28 cellular contexts compared by ENCODE assay signal in the genomic region with DNA sequence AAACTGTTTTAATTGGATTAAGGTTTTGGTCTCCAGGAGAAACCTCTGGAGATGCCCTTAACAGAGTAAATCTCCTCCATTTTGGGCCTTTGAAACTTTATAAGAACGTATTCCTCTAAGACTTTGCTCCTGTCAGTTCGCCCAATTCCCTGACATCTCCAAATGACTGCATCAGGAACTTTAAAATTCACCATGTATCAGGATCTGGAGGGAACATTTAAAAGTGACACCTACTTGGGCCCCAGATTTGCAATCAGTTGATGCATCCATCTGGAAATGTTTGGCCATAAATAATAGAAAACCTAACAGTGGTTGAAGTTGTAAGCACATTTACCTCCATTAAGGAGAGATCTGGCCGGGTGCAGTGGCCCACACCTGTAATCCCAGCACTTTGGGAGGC.
"Had no signal": no experiment of that assay in that cellular context is flagged by ENCODE, and none has a peak within 500 bp of the region (broad histone marks: within the 10 kb centered on the region; RNA-seq: fewer than 3 reads in every experiment).

No MANE protein-coding gene starts in this region.

- H2AFZ ChIP-seq: neural progenitor cell, parathyroid adenoma had no signal

- H3K4me2 ChIP-seq: neural progenitor cell had no signal

- H3K4me1 ChIP-seq: neural progenitor cell, parathyroid adenoma, psoas muscle, right lobe of liver, sigmoid colon, stomach, thyroid gland, tibial nerve, upper lobe of left lung, vagina had no signal

- H3K36me3 ChIP-seq: neural progenitor cell, ovary, right lobe of liver, sigmoid colon, stomach, thoracic aorta, thyroid gland, tibial nerve, upper lobe of left lung, vagina had no signal

- DNase-seq: natural killer cell; occipital lobe; ovary; posterior cingulate gyrus; psoas muscle; right cardiac atrium; right lobe of liver; sigmoid colon; small intestine; stimulated activated CD4-positive, alpha-beta T cell treated with anti-CD3 and anti-CD28 coated beads, Interleukin-15, amount 100 ng/mL, for 24 hours; stimulated activated CD4-positive, alpha-beta T cell treated with anti-CD3 and anti-CD28 coated beads, Interleukin-2, amount 100 ng/mL, for 24 hours; stimulated activated CD4-positive, alpha-beta T cell treated with anti-CD3 and anti-CD28 coated beads, Interleukin-2, amount 100 ng/mL, for 48 hours; stimulated activated CD4-positive, alpha-beta T cell treated with anti-CD3 and anti-CD28 coated beads, Interleukin-4, amount 100 ng/mL, for 24 hours; stimulated activated naive B cell treated with anti-CD40 and anti-IgM and Interleukin-4, amounts not matched to agents 10 μg/mL and 1 μg/mL and 100 μg/mL, for 72 hours; stimulated activated naive CD4-positive, alpha-beta T cell treated with Interleukin-2 at 50 U/mL for 16 hours; stomach; thyroid gland; trophoblast cell; upper lobe of left lung had no signal

- H3K36me3 Mint-ChIP-seq: natural killer cell; neural progenitor cell; stimulated activated effector memory CD8-positive, alpha-beta T cell treated with anti-CD3 and anti-CD28 coated beads, Interleukin-12 subunit alpha, Interleukin-12 subunit beta, amount 100 ng/mL, for 72 hours; stimulated activated naive B cell treated with anti-CD40 and anti-IgM and Interleukin-4, amounts not matched to agents 10 μg/mL and 1 μg/mL and 100 μg/mL, for 72 hours had no signal

- H3K9me3 Mint-ChIP-seq: natural killer cell; nephron; neural progenitor cell; stimulated activated effector memory CD8-positive, alpha-beta T cell treated with anti-CD3 and anti-CD28 coated beads, Interleukin-12 subunit alpha, Interleukin-12 subunit beta, amount 100 ng/mL, for 72 hours; stimulated activated naive B cell treated with anti-CD40 and anti-IgM and Interleukin-4, amounts not matched to agents 10 μg/mL and 1 μg/mL and 100 μg/mL, for 72 hours; stimulated activated naive CD8-positive, alpha-beta T cell treated with anti-CD3 and anti-CD28 coated beads, Interleukin-15, Interleukin-2, amounts not matched to agents 100 ng/mL and 50 ng/mL, for 24 hours had no signal

- H3K27ac ChIP-seq: neural progenitor cell, ovary, parathyroid adenoma, psoas muscle, right lobe of liver, sigmoid colon, stomach, thoracic aorta, thyroid gland, tibial nerve, upper lobe of left lung, vagina had no signal

- H3K27me3 ChIP-seq: ovary, right lobe of liver, sigmoid colon, thyroid gland, tibial nerve, upper lobe of left lung, vagina had no signal

- H3K9ac ChIP-seq: neural progenitor cell, parathyroid adenoma had no signal

- H3K4me1 Mint-ChIP-seq: natural killer cell; nephron; neural progenitor cell; stimulated activated effector memory CD8-positive, alpha-beta T cell treated with anti-CD3 and anti-CD28 coated beads, Interleukin-12 subunit alpha, Interleukin-12 subunit beta, amount 100 ng/mL, for 72 hours; stimulated activated naive B cell treated with anti-CD40 and anti-IgM and Interleukin-4, amounts not matched to agents 10 μg/mL and 1 μg/mL and 100 μg/mL, for 72 hours had no signal

- H3K9me3 ChIP-seq: ovary, psoas muscle, right lobe of liver, sigmoid colon, stomach, thoracic aorta, thyroid gland, tibial nerve, upper lobe of left lung, vagina had no signal

- H3K4me3 ChIP-seq: neural progenitor cell, ovary, psoas muscle, right lobe of liver, sigmoid colon, stomach, thoracic aorta, thyroid gland, tibial nerve, upper lobe of left lung, vagina had no signal

- H3K27ac Mint-ChIP-seq: natural killer cell; nephron; neural progenitor cell; progenitor cell of endocrine pancreas; stimulated activated effector memory CD8-positive, alpha-beta T cell treated with anti-CD3 and anti-CD28 coated beads, Interleukin-12 subunit alpha, Interleukin-12 subunit beta, amount 100 ng/mL, for 72 hours; stimulated activated naive B cell treated with anti-CD40 and anti-IgM and Interleukin-4, amounts not matched to agents 10 μg/mL and 1 μg/mL and 100 μg/mL, for 72 hours; stimulated activated naive CD8-positive, alpha-beta T cell treated with anti-CD3 and anti-CD28 coated beads, Interleukin-15, Interleukin-2, amounts not matched to agents 100 ng/mL and 50 ng/mL, for 24 hours had no signal

- H3K4me3 Mint-ChIP-seq: natural killer cell; nephron; neural progenitor cell; stimulated activated effector memory CD8-positive, alpha-beta T cell treated with anti-CD3 and anti-CD28 coated beads, Interleukin-12 subunit alpha, Interleukin-12 subunit beta, amount 100 ng/mL, for 72 hours; stimulated activated naive B cell treated with anti-CD40 and anti-IgM and Interleukin-4, amounts not matched to agents 10 μg/mL and 1 μg/mL and 100 μg/mL, for 72 hours; stimulated activated naive CD8-positive, alpha-beta T cell treated with anti-CD3 and anti-CD28 coated beads, Interleukin-15, Interleukin-2, amounts not matched to agents 100 ng/mL and 50 ng/mL, for 24 hours had no signal

- H3K79me2 ChIP-seq: parathyroid adenoma had no signal

- ATAC-seq: natural killer cell; psoas muscle; right cardiac atrium; right lobe of liver; stimulated activated effector memory CD8-positive, alpha-beta T cell treated with anti-CD3 and anti-CD28 coated beads, Interleukin-12 subunit alpha, Interleukin-12 subunit beta, amount 100 ng/mL, for 72 hours; stimulated activated naive B cell treated with anti-CD40 and anti-IgM and Interleukin-4, amounts not matched to agents 10 μg/mL and 1 μg/mL and 100 μg/mL, for 72 hours had no signal
